1 cellular context compared by ENCODE assay signal in the genomic region with DNA sequence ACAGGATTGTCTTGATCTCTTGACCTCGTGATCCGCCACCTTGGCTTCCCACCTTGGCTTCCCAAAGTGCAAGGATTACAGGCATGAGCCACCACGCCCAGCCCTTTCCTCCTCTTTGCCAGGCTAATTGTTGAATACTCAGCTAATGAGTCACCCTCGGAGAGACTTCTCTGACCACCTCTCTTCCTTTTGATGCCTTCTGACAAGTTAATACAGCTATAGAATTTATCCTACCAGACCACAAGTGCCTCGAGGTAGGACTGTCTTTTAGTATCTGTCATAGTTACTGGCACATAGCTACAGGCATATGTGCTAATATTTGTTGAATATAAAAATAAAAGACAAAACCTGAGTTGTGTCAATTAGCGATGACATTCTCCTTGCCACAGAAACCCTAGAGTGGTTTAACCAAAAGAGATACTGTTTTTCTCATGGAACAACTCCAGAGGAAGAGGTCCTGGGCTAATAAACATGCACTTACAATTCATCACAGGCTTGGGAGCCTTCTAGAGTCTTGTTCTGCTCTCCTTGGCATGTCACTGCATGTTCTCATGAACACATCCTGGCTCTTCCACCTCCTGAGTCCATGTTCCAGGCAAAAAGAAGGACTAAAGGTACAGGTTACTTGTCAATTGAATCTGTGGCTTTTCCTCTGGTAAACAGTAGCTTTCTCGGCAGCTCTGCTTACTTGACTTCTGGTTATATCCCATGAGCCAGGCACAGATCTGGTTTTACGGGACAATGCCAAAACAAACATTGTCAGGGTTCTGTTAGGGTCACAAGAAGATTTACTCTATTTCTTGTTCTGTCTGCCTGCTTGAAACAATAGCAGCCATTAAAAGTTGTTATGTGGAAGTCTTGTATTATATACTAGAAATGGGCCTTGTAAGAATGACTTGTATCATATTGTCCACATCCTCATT.
TF ChIP-seq lines count a peak whose summit lies in the region.

No MANE protein-coding gene starts in this region.

TF ChIP-seq in H1, 55 proteins besides CTCF, POLR2A, EP300 and RAD21:
- no peak for TF ChIP-seq YY1 (IDR thresholded peaks at IDR 0.05; ENCODE audit: low read depth, low read length)
- no peak for TF ChIP-seq CTBP2 (IDR thresholded peaks at IDR 0.05; ENCODE audit: borderline replicate concordance, insufficient read depth, insufficient read length, low read length)
TF ChIP-seq in H1: peak in this region for 0.
